Comparison of ENCODE assay signal across 2 cellular contexts in the genomic region with DNA sequence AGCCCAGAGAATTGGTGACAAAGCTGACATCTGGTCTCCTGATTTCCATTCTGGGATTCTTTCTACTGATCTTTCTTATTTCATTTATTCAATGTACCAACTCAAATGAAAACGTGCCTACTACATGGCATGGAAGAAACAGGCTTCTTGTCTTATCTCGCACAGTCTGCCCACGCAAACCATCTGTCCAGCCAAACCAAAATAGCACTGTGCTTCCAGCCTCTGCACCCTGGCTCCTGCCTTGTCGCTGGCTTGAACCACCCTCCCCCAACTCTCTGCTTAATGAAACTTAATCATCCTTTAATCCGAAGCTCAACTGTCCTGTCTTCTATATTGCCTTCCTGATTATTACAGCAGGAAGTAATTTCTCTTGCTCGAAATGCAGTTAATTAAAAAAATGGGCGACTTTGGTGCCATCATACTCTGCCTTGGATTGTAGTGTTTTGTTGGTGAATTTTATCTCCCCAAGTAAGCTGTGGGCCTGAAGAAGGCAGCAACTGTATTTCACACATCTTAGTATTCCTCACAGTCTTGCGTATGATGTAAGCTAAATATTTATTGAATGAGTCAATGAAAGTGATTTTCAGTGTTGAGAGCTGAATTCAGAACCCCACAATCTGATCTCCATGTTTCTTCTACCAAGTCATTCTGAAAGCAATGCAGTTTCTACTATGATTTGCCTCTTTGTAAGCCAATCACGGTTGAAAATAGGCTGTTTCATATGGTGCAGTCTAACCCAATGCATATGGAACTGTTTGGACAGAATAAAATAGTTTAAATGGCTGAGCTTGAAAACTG.
TF ChIP-seq lines count a peak whose summit lies in the region.

No MANE protein-coding gene starts in this region.

TF ChIP-seq in IMR-90, 13 proteins besides CTCF, POLR2A, EP300 and RAD21:
- peak; percentile 61; the same call in 1 of the 2 replicates for TF ChIP-seq FOS (IDR thresholded peaks at IDR 0.05; ENCODE audit: low read depth, low read length)
- 0 out of 2 replicates have a peak, but pooled peaks have one; percentile 1 for TF ChIP-seq NFE2L2 (IDR thresholded peaks at IDR 0.05; ENCODE audit: low read depth, low read length)
- no peak for TF ChIP-seq SMC3 (IDR thresholded peaks at IDR 0.05; ENCODE audit: low read depth, low read length)
- TF ChIP-seq CEBPB (IDR thresholded peaks at IDR 0.05; ENCODE audit: low read depth, low read length): peak; percentile 76

TF ChIP-seq in GM12878, 131 proteins besides CTCF, POLR2A, EP300 and RAD21:
- TF ChIP-seq EED (IDR thresholded peaks at IDR 0.05; ENCODE audit: low read depth) (no peak), JUNB (IDR thresholded peaks at IDR 0.05) (peak; percentile 12; the same call in 1 of the 2 replicates), BACH1 (IDR thresholded peaks at IDR 0.05; ENCODE audit: borderline replicate concordance) (no peak)
